Comparison of ENCODE assay signal across 21 cellular contexts in the genomic region with DNA sequence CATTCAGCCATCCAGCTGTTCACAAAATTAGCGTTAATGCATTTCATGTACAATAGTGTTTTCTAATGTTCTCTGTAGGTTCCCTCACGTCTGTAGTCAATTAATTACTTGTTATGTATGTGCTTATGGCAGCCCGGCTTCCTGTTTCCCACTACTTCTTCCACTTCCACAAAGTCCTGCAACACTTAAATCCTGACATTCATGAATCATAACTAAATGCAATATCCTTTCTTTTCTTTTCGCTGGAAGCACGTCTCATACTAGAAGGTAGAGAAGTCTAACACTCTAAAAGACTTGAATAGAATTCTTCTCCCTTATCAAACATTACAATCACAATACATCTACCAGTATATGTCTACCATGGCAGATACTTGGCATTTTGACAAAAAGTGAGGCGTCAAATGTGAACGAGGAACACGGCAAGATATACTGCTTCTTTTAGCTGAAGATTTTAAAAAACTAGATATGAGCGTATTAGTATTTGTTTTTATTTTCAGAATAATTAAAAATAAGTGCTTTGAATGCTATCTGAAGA.
"Had no signal": no experiment of that assay in that cellular context is flagged by ENCODE, and none has a peak within 500 bp of the region (broad histone marks: within the 10 kb centered on the region; RNA-seq: fewer than 3 reads in every experiment).

No MANE protein-coding gene starts in this region.

- H3K4me3 ChIP-seq: esophagus squamous epithelium, gastroesophageal sphincter, hepatocyte, right atrium auricular region, sigmoid colon, skin epidermis, testis, tibial nerve had no signal

- H2AFZ ChIP-seq: hepatocyte had no signal

- H3K4me1 Mint-ChIP-seq: naive B cell; stimulated activated naive B cell treated with anti-CD40 and anti-IgM and Interleukin-4, amounts not matched to agents 10 μg/mL and 1 μg/mL and 100 μg/mL, for 72 hours; stimulated activated naive CD8-positive, alpha-beta T cell treated with anti-CD3 and anti-CD28 coated beads, Interleukin-15, amount 100 ng/mL, for 72 hours had no signal

- H3K4me1 ChIP-seq: esophagus squamous epithelium, gastroesophageal sphincter, right atrium auricular region, sigmoid colon, testis, tibial nerve had no signal

- H3K9me3 Mint-ChIP-seq: effector memory CD8-positive, alpha-beta T cell; stimulated activated naive B cell treated with anti-CD40 and anti-IgM and Interleukin-4, amounts not matched to agents 10 μg/mL and 1 μg/mL and 100 μg/mL, for 72 hours; stimulated activated naive CD8-positive, alpha-beta T cell treated with anti-CD3 and anti-CD28 coated beads, Interleukin-15, amount 100 ng/mL, for 72 hours had no signal

- H3K9me3 ChIP-seq: esophagus squamous epithelium, gastroesophageal sphincter, neutrophil, right atrium auricular region, sigmoid colon, testis, tibial nerve had no signal

- H3K4me2 ChIP-seq: hepatocyte had no signal

- H3K36me3 ChIP-seq: esophagus squamous epithelium, gastroesophageal sphincter, neutrophil, right atrium auricular region, sigmoid colon, tibial nerve had no signal

- FAIRE-seq: kidney had no signal

- H3K27me3 Mint-ChIP-seq: effector memory CD8-positive, alpha-beta T cell; naive B cell had no signal

- H3K36me3 Mint-ChIP-seq: naive B cell; stimulated activated naive B cell treated with anti-CD40 and anti-IgM and Interleukin-4, amounts not matched to agents 10 μg/mL and 1 μg/mL and 100 μg/mL, for 72 hours had no signal

- DNase-seq: effector memory CD8-positive, alpha-beta T cell; esophagus squamous epithelium; foreskin fibroblast; glutamatergic neuron; kidney; left cardiac atrium; mesendoderm; naive B cell; posterior cingulate gyrus; sigmoid colon; stimulated activated CD4-positive, alpha-beta T cell treated with anti-CD3 and anti-CD28 coated beads, Interleukin-2, amount 100 ng/mL, for 24 hours; stimulated activated CD4-positive, alpha-beta T cell treated with anti-CD3 and anti-CD28 coated beads, Interleukin-4, amount 100 ng/mL, for 4 hours; stimulated activated naive B cell treated with anti-CD40 and anti-IgM and Interleukin-4, amounts not matched to agents 10 μg/mL and 1 μg/mL and 100 μg/mL, for 72 hours; stimulated activated naive CD8-positive, alpha-beta T cell treated with anti-CD3 and anti-CD28 coated beads, Interleukin-15, amount 100 ng/mL, for 72 hours; testis had no signal

- H3K27ac Mint-ChIP-seq: effector memory CD8-positive, alpha-beta T cell; naive B cell; stimulated activated naive B cell treated with anti-CD40 and anti-IgM and Interleukin-4, amounts not matched to agents 10 μg/mL and 1 μg/mL and 100 μg/mL, for 72 hours; stimulated activated naive CD8-positive, alpha-beta T cell treated with anti-CD3 and anti-CD28 coated beads, Interleukin-15, amount 100 ng/mL, for 72 hours had no signal

- ATAC-seq: effector memory CD8-positive, alpha-beta T cell; gastroesophageal sphincter; left cardiac atrium; stimulated activated naive B cell treated with anti-CD40 and anti-IgM and Interleukin-4, amounts not matched to agents 10 μg/mL and 1 μg/mL and 100 μg/mL, for 72 hours; stimulated activated naive CD8-positive, alpha-beta T cell treated with anti-CD3 and anti-CD28 coated beads, Interleukin-15, amount 100 ng/mL, for 72 hours had no signal

- H3K4me3 Mint-ChIP-seq: effector memory CD8-positive, alpha-beta T cell; naive B cell; stimulated activated naive B cell treated with anti-CD40 and anti-IgM and Interleukin-4, amounts not matched to agents 10 μg/mL and 1 μg/mL and 100 μg/mL, for 72 hours; stimulated activated naive CD8-positive, alpha-beta T cell treated with anti-CD3 and anti-CD28 coated beads, Interleukin-15, amount 100 ng/mL, for 72 hours had no signal

- H3K79me2 ChIP-seq: hepatocyte had no signal

- H3K27me3 ChIP-seq: gastroesophageal sphincter, hepatocyte, neutrophil, right atrium auricular region, sigmoid colon, testis, tibial nerve had no signal

- H3K27ac ChIP-seq: esophagus squamous epithelium, gastroesophageal sphincter, hepatocyte, neutrophil, right atrium auricular region, sigmoid colon, skin epidermis, testis, tibial nerve had no signal
